In the genomic region with DNA sequence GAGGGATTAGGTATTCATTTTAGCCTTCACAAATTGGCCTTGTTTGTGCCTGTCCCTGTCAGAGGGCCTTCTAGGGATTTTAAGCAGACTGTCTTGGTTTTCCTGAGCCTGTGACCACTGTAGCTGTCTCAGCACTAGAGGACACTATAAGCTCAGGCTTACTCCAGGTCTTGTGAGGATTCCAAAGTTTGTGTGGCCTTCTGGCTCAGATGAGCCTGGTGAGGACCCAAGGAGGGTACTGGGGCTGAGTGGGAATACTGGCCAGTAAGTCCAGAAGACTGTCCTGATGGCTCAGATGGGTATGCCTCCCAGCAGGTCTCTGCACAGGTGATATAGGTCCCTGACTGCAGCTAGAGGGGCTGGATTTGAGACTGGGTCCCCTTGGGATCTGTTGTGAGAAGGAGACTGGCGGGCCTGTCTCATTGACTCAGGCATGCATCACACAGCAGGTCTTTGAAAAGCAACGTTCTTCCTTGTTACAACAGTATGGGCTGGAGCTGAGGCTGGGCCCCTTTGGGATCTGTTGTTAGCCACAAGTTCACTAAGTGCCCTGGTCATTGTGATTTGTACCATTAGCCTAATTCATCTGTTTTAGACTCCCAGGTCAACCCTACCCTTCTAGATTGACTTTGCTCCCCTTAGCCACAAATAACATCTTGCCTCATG, we compare ENCODE assay signal across 11 cellular contexts. TPM values are rescaled to one million over a fixed set of nuclear protein-coding genes. Genes with fewer than 3 reads are reported as not detected.
DNase-seq lines count a peak whose midpoint lies in the region; ATAC-seq and TF ChIP-seq lines count a peak whose summit lies in the region.
"Had no signal": no experiment of that assay in that cellular context is flagged by ENCODE, and none has a peak within 500 bp of the region (broad histone marks: within the 10 kb centered on the region; RNA-seq: fewer than 3 reads in every experiment).

No MANE protein-coding gene starts in this region.

- peaks cover 20% of the 10 kb centered on the region for H3K36me3 Mint-ChIP-seq in activated naive CD4-positive, alpha-beta T cell treated with anti-CD3 and anti-CD28 coated beads for 36 hours (ENCODE audit: low read depth)
- H3K36me3 Mint-ChIP-seq in activated B cell treated with CpG ODN at 0.5 μM for 24 hours (ENCODE audit: low read depth), result peaks cover 4% of the 10 kb centered on the region

- CTCF ChIA-PET in activated naive CD4-positive, alpha-beta T cell treated with anti-CD3 and anti-CD28 coated beads for 36 hours (lab: Charles Lee), result interaction anchor here (0.8 to 1.6 kb wide), 6 partner anchors 12 to 188 kb away, joined by 3 to 6 read pairs (median 4); no protein-coding TSS in a partner anchor
- CTCF ChIA-PET in activated B cell treated with CpG ODN at 0.5 μM for 24 hours (lab: Charles Lee), result interaction anchor here (0.7 to 1.5 kb wide), 2 partner anchors 20 to 1101 kb away, joined by 3 read pairs; no protein-coding TSS in a partner anchor

- H3K4me3 Mint-ChIP-seq in activated naive CD4-positive, alpha-beta T cell treated with anti-CD3 and anti-CD28 coated beads for 36 hours, result no peak overlapping the region
- H3K4me3 Mint-ChIP-seq in activated B cell treated with CpG ODN at 0.5 μM for 24 hours, result no peak overlapping the region

- H3K9me3 Mint-ChIP-seq in activated naive CD4-positive, alpha-beta T cell treated with anti-CD3 and anti-CD28 coated beads for 36 hours, result peaks cover 28% of the 10 kb centered on the region
- peaks cover 27% of the 10 kb centered on the region for H3K9me3 Mint-ChIP-seq in activated B cell treated with CpG ODN at 0.5 μM for 24 hours

- peaks cover 39% of the 10 kb centered on the region for H3K4me1 Mint-ChIP-seq in activated naive CD4-positive, alpha-beta T cell treated with anti-CD3 and anti-CD28 coated beads for 36 hours (ENCODE audit: low read depth)
- H3K4me1 Mint-ChIP-seq in activated B cell treated with CpG ODN at 0.5 μM for 24 hours, result peaks cover 28% of the 10 kb centered on the region

- POLR2A ChIA-PET in activated B cell treated with CpG ODN at 0.5 μM for 24 hours (lab: Charles Lee), result interaction anchor here (0.7 to 1.0 kb wide), 2 partner anchors 26 to 77 kb away, joined by 3 read pairs; a partner anchor contains a TSS

- intact Hi-C loops in activated naive CD4-positive, alpha-beta T cell treated with anti-CD3 and anti-CD28 coated beads for 36 hours (cut with micrococcal nuclease), result no loop called here
- intact Hi-C loops in activated B cell treated with CpG ODN at 0.5 μM for 24 hours (cut with micrococcal nuclease), result loop anchor here (5.0 kb wide), 1 partner anchor 77 kb away; no protein-coding TSS in a partner anchor

- no peak for TF ChIP-seq CTCF in activated B cell treated with CpG ODN at 0.5 μM for 24 hours (IDR thresholded peaks at IDR 0.05)

- no peak for DNase-seq in activated naive CD4-positive, alpha-beta T cell treated with anti-CD3 and anti-CD28 coated beads for 36 hours
- DNase-seq in activated naive CD4-positive, alpha-beta T cell treated with anti-CD3 and anti-CD28 coated beads, Interleukin-2, amount 50 U/mL, for 16 hours, result no peak
- DNase-seq in activated B cell treated with CpG ODN at 0.5 μM for 24 hours, result no peak
- peak; percentile 74 for DNase-seq in stromal cell of bone marrow (ENCODE audit: low read depth)
- DNase-seq in effector CD8-positive, alpha-beta T cell (lab: John Stamatoyannopoulos, UW), result no peak
- DNase-seq: activated naive CD8-positive, alpha-beta T cell treated with anti-CD3 and anti-CD28 coated beads, Interleukin-2, amount 10 ng/mL, durations not matched to agents 7 days and 5 days; DMS 273 treated with DMSO at 0.1 percent for 48 hours; NCI-H1694 had no signal

- H3K27me3 Mint-ChIP-seq in activated naive CD4-positive, alpha-beta T cell treated with anti-CD3 and anti-CD28 coated beads for 36 hours (ENCODE audit: low read depth), result no peaks in the 10 kb centered on the region
- H3K27me3 Mint-ChIP-seq in activated B cell treated with CpG ODN at 0.5 μM for 24 hours, result no peaks in the 10 kb centered on the region
- H3K27me3 Mint-ChIP-seq: activated naive CD8-positive, alpha-beta T cell treated with anti-CD3 and anti-CD28 coated beads, Interleukin-2, amount 10 ng/mL, durations not matched to agents 7 days and 5 days had no signal

- ATAC-seq in HG02973 (IDR thresholded peaks at IDR 0.05; ENCODE audit: unreplicated experiment) (peak; percentile 34), activated B cell treated with CpG ODN at 0.5 μM for 24 hours (ENCODE audit: low read depth) (no peak), GM21390 (IDR thresholded peaks at IDR 0.05; ENCODE audit: unreplicated experiment) (no peak), HG02970 (IDR thresholded peaks at IDR 0.05; ENCODE audit: low FRiP score, unreplicated experiment) (no peak)

- H3K27ac Mint-ChIP-seq in activated naive CD4-positive, alpha-beta T cell treated with anti-CD3 and anti-CD28 coated beads for 36 hours, result peak overlapping the region; percentile 10
- peak overlapping the region; percentile 26 for H3K27ac Mint-ChIP-seq in activated B cell treated with CpG ODN at 0.5 μM for 24 hours
- H3K27ac Mint-ChIP-seq: activated naive CD8-positive, alpha-beta T cell treated with anti-CD3 and anti-CD28 coated beads, Interleukin-2, amount 10 ng/mL, durations not matched to agents 7 days and 5 days had no signal

RNA-seq across cellular contexts. Expression of a gene that starts 26.3 kb away (rescaled TPM):
- 10 to 100 TPM; 38.7 to 45.3 TPM for total RNA-seq in activated naive CD4-positive, alpha-beta T cell treated with anti-CD3 and anti-CD28 coated beads for 36 hours
- total RNA-seq in activated B cell treated with CpG ODN at 0.5 μM for 24 hours, result 35.2 and 41.5 TPM in 2 replicates
